11 cellular contexts compared by ENCODE assay signal in genomic region chrX:70577442-70577841, GRCh38.
"Had no signal": no experiment of that assay in that cellular context is flagged by ENCODE, and none has a peak within 500 bp of the region (broad histone marks: within the 10 kb centered on the region; RNA-seq: fewer than 3 reads in every experiment).

No MANE protein-coding gene starts in this region.

- H3K4me3 ChIP-seq: adrenal gland, ascending aorta, body of pancreas, breast epithelium, cardiac muscle cell had no signal

- H3K36me3 ChIP-seq: adrenal gland, ascending aorta, brain microvascular endothelial cell, breast epithelium, cardiac muscle cell had no signal

- H3K9me3 ChIP-seq: adrenal gland, body of pancreas had no signal

- ATAC-seq: activated naive CD4-positive, alpha-beta T cell treated with anti-CD3 and anti-CD28 coated beads, Interleukin-2, amount 50 U/mL, for 72 hours; activated naive CD8-positive, alpha-beta T cell treated with anti-CD3 and anti-CD28 coated beads, Interleukin-2, amount 50 U/mL, for 24 hours; activated T-cell treated with anti-CD3 and anti-CD28 coated beads, Interleukin-2, amount 50 U/mL, for 4 hours; activated T-cell treated with anti-CD3 and anti-CD28 coated beads, Interleukin-2, amount 50 U/mL, for 72 hours; activated T-helper 17 cell treated with anti-CD3 and anti-CD28 coated beads, Interleukin-2, amount 50 U/mL, for 72 hours; body of pancreas had no signal

- H3K27ac ChIP-seq: adrenal gland, ascending aorta, body of pancreas, brain microvascular endothelial cell, breast epithelium, cardiac muscle cell had no signal

- H3K4me1 ChIP-seq: adrenal gland, ascending aorta, body of pancreas, breast epithelium had no signal
